Comparison of ENCODE assay signal across 1 cellular context in the genomic region with DNA sequence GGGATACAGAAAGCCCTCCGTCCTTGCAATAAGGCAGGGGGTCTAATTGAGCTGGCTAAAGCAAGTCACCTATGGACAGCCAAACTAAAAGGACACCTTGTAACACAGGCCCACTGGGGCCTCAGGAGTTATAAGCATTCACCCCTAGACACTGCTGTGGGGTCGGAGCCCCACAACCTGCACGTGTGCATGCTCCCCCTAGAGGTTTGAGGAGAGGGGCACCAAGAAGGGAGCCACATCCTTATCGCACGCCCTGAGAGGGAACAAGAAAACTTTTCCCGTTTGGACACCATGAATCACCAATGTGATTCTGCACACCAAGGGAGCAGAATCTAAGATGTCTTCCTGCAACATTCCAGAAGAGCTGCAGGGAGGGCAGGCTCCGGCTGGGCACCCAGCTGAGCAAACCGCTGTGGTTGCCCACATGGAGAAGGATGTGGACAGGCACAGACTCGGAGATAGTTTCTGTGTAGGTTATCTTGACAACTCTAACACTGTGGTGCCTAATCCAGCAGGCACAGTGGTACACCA.
TF ChIP-seq lines count a peak whose summit lies in the region.

No MANE protein-coding gene starts in this region.

TF ChIP-seq in WTC11, 78 proteins besides CTCF, POLR2A, EP300 and RAD21 (continued from another document):
- TF ChIP-seq PRDM15 (CRISPR knock-in tag; IDR thresholded peaks at IDR 0.05) = no peak
- TF ChIP-seq OVOL2 (CRISPR knock-in tag; IDR thresholded peaks at IDR 0.05; ENCODE audit: borderline replicate concordance) = no peak
- TF ChIP-seq ZNF423 (CRISPR knock-in tag; IDR thresholded peaks at IDR 0.05) = no peak
- no peak for TF ChIP-seq ZNF232 (CRISPR knock-in tag; IDR thresholded peaks at IDR 0.05)
- TF ChIP-seq ZNF416 (CRISPR knock-in tag; IDR thresholded peaks at IDR 0.05) = no peak
- no peak for TF ChIP-seq ELF4 (CRISPR knock-in tag; IDR thresholded peaks at IDR 0.05; ENCODE audit: low read depth)
